ENCODE assay signal across 25 cellular contexts in the genomic region with DNA sequence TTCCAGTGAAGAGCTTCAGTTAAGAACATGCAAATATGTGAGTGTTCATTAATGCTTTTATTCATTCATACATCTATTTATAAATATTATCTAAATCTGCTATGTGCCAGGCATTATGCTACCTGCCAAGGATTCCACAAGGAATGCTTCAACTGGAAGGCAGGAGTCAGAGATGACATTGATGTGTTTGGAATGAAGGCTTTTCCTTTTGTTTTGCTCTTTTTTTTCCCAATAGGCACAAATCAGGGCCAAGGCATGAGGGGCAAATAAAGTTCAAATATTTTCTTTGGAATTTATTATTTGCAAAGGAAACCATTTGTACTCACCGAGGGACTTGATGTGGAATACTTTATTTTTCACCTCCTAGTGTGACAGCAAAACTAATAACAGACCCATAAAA.
"Had no signal": no experiment of that assay in that cellular context is flagged by ENCODE, and none has a peak within 500 bp of the region (broad histone marks: within the 10 kb centered on the region; RNA-seq: fewer than 3 reads in every experiment).

No MANE protein-coding gene starts in this region.

- H3K4me1 ChIP-seq: body of pancreas, lower lobe of right lung, neural progenitor cell, spleen, testis, uterus had no signal

- H3K36me3 Mint-ChIP-seq: activated naive CD8-positive, alpha-beta T cell treated with anti-CD3 and anti-CD28 coated beads, Interleukin-2, amount 10 ng/mL, durations not matched to agents 7 days and 5 days; naive B cell; neural progenitor cell had no signal

- H3K9ac ChIP-seq: neural progenitor cell had no signal

- H3K4me3 ChIP-seq: body of pancreas, cardiac muscle cell, gastroesophageal sphincter, lower lobe of right lung, neural progenitor cell, spleen, testis, uterus had no signal

- DNase-seq: activated B cell treated with CpG ODN at 0.5 μM for 24 hours; activated CD4-positive, alpha-beta T cell treated with anti-CD3 and anti-CD28 coated beads for 4 hours; activated CD4-positive, alpha-beta T cell treated with anti-CD3 and anti-CD28 coated beads, Interleukin-2, amount 50 U/mL, for 48 hours; activated CD8-positive, alpha-beta memory T cell treated with anti-CD3 and anti-CD28 coated beads, Interleukin-2, amount 50 U/mL, for 48 hours; activated naive CD4-positive, alpha-beta T cell treated with Interleukin-2 at 50 U/mL for 16 hours; activated naive CD8-positive, alpha-beta T cell treated with anti-CD3 and anti-CD28 coated beads, Interleukin-2, amount 10 ng/mL, durations not matched to agents 7 days and 5 days; activated T-cell treated with anti-CD3 and anti-CD28 coated beads, Interleukin-2, amount 50 U/mL, for 4 hours; amniotic stem cell; body of pancreas; head of caudate nucleus; islet precursor cell; left colon; lower lobe of right lung; mesendoderm; naive B cell; spleen; stimulated activated CD4-positive, alpha-beta T cell treated with anti-CD3 and anti-CD28 coated beads, Interleukin-4, amount 100 ng/mL, for 1 hour; stimulated activated naive CD4-positive, alpha-beta T cell; testis; trophoblast cell; uterus had no signal

- H3K27ac Mint-ChIP-seq: activated B cell treated with CpG ODN at 0.5 μM for 24 hours; activated naive CD8-positive, alpha-beta T cell treated with anti-CD3 and anti-CD28 coated beads, Interleukin-2, amount 10 ng/mL, durations not matched to agents 7 days and 5 days; naive B cell; neural progenitor cell; T-helper 1 cell treated with Interleukin-12 subunit alpha and Interleukin-12 subunit beta and Interleukin-4 antibody, amounts not matched to agents 30 μg/mL and 1 μg/mL, for 36 hours had no signal

- ATAC-seq: activated T-cell treated with anti-CD3 and anti-CD28 coated beads, Interleukin-2, amount 50 U/mL, for 4 hours; body of pancreas; gastroesophageal sphincter; left colon; lower lobe of right lung had no signal

- H3K4me3 Mint-ChIP-seq: activated B cell treated with CpG ODN at 0.5 μM for 24 hours; activated naive CD8-positive, alpha-beta T cell treated with anti-CD3 and anti-CD28 coated beads, Interleukin-2, amount 10 ng/mL, durations not matched to agents 7 days and 5 days; activated T-cell treated with anti-CD3 and anti-CD28 coated beads, Interleukin-2, amount 50 U/mL, for 4 hours; naive B cell; neural progenitor cell; T-helper 1 cell treated with Interleukin-12 subunit alpha and Interleukin-12 subunit beta and Interleukin-4 antibody, amounts not matched to agents 30 μg/mL and 1 μg/mL, for 36 hours had no signal

- H3K4me1 Mint-ChIP-seq: activated B cell treated with CpG ODN at 0.5 μM for 24 hours; activated naive CD8-positive, alpha-beta T cell treated with anti-CD3 and anti-CD28 coated beads, Interleukin-2, amount 10 ng/mL, durations not matched to agents 7 days and 5 days; naive B cell; neural progenitor cell had no signal

- H2AFZ ChIP-seq: neural progenitor cell had no signal

- H3K27me3 ChIP-seq: body of pancreas, cardiac muscle cell, gastroesophageal sphincter, neural progenitor cell, spleen, testis, uterus had no signal

- H3K9me3 Mint-ChIP-seq: activated B cell treated with CpG ODN at 0.5 μM for 24 hours; activated naive CD8-positive, alpha-beta T cell treated with anti-CD3 and anti-CD28 coated beads, Interleukin-2, amount 10 ng/mL, durations not matched to agents 7 days and 5 days; activated T-cell treated with anti-CD3 and anti-CD28 coated beads, Interleukin-2, amount 50 U/mL, for 4 hours; naive B cell; T-helper 1 cell treated with Interleukin-12 subunit alpha and Interleukin-12 subunit beta and Interleukin-4 antibody, amounts not matched to agents 30 μg/mL and 1 μg/mL, for 36 hours had no signal

- H3K27me3 Mint-ChIP-seq: activated B cell treated with CpG ODN at 0.5 μM for 24 hours, naive B cell had no signal

- H3K9me3 ChIP-seq: body of pancreas, gastroesophageal sphincter, lower lobe of right lung, spleen, testis, uterus had no signal

- H3K27ac ChIP-seq: body of pancreas, cardiac muscle cell, lower lobe of right lung, neural progenitor cell, spleen, testis had no signal

- H3K36me3 ChIP-seq: cardiac muscle cell, gastroesophageal sphincter, lower lobe of right lung, neural progenitor cell, spleen, uterus had no signal

- H3K4me2 ChIP-seq: neural progenitor cell had no signal
